13 cellular contexts compared by ENCODE assay signal in the genomic region with DNA sequence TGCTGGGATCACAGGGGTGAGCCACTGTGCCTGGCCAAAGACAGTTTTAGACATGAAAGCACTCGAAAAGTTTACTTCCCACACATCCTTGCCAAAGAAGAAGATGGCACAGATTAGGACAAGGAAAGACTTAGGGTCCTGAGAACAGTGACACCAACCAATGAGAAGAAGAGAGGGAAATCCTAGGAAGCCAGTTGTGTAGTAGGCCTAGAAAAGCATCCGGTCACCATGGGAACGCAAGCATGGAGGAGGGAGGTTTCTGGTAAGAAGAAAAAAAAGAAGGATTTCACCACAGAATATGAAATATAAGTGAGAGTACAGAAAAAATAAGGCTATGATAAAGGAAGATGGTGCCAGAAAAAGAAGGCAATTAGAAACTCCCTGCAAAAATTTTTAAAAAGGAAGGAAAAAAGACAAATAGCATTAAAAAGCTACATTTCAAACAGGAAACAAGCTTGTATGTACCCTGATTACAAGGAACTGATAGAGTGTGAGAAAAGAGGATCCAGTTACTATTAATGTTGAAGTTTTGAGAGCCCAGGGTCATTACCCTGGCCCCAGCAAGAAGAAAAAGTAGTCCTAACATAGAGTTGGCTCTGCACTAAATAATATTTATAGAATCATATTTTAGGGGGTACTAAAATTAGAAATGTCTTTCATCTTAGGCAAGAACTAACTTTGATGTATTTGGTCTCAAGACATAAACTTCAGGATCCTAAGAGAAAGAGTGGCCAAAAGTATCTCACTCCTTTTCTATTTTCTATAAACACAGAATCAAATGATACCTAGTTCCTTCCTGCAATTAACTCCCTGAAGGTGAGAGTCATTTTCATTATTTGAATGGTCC. TPM values are rescaled to one million over a fixed set of nuclear protein-coding genes. Genes with fewer than 3 reads are reported as not detected.
A peak's percentile ranks its signal among the peaks of the same experiment; 100 is the strongest.
DNase-seq lines count a peak whose midpoint lies in the region; ATAC-seq and TF ChIP-seq lines count a peak whose summit lies in the region.
"Had no signal": no experiment of that assay in that cellular context is flagged by ENCODE, and none has a peak within 500 bp of the region (broad histone marks: within the 10 kb centered on the region; RNA-seq: fewer than 3 reads in every experiment).

No MANE protein-coding gene starts in this region.

- WGBS in thyroid gland, 2 donors = 81% methylated on average over 3 of the region's 3 CpGs

- ATAC-seq in Right ventricle myocardium superior (ENCODE audit: poor library complexity) = peak; percentile 46
- no peak for ATAC-seq in GM19395 (IDR thresholded peaks at IDR 0.05; ENCODE audit: unreplicated experiment)
- ATAC-seq: effector memory CD8-positive, alpha-beta T cell; T-cell had no signal

- no peaks in the 10 kb centered on the region for H3K9me3 ChIP-seq in right atrium auricular region
- H3K9me3 ChIP-seq in thyroid gland = no peaks in the 10 kb centered on the region

- H3K27me3 ChIP-seq in right atrium auricular region = no peaks in the 10 kb centered on the region
- H3K27me3 ChIP-seq in thyroid gland = no peaks in the 10 kb centered on the region

- TF ChIP-seq CTCF in right atrium auricular region (IDR thresholded peaks at IDR 0.05) = no peak
- no peak for TF ChIP-seq CTCF in thyroid gland (IDR thresholded peaks at IDR 0.05)

- no peak for TF ChIP-seq POLR2A in thyroid gland (IDR thresholded peaks at IDR 0.05)

- H3K4me3 ChIP-seq in right atrium auricular region (no peak overlapping the region), thyroid gland (replicated peaks in 1 of 3) (no peak overlapping the region)
- H3K4me3 ChIP-seq: smooth muscle cell had no signal

- H3K4me1 ChIP-seq in right atrium auricular region = peaks cover 0 to 37% of the 10 kb centered on the region in 2 donors
- peaks cover 17 to 20% of the 10 kb centered on the region in 2 donors for H3K4me1 ChIP-seq in thyroid gland

- intact Hi-C loops in Right ventricle myocardium superior (cut with DNase I) (no loop called here), thyroid gland (cut with DNase I) (no loop called here)

- H3K27ac ChIP-seq in right atrium auricular region = peak overlapping the region in 1 of 2 donors; percentile 14
- peak overlapping the region; percentile 37 to 58 (median 53) for H3K27ac ChIP-seq in thyroid gland

- DNase-seq in Right ventricle myocardium superior (no peak), right atrium auricular region (ENCODE audit: low spot score) (no peak), NAMALWA (ENCODE audit: low spot score) (peak; percentile 51), iPS-NIHi11 (ENCODE audit: low spot score) (peak; percentile 26), thyroid gland (no peak), NOMO-1 treated with DMSO at 0.1 percent for 48 hours (lab: John Stamatoyannopoulos, UW; ENCODE audit: unreplicated experiment) (no peak), NCI-H82 (lab: John Stamatoyannopoulos, UW) (no peak)
- DNase-seq: ACHN; effector memory CD8-positive, alpha-beta T cell; NCI-H1092; T-cell had no signal

- H3K36me3 ChIP-seq in right atrium auricular region = no peaks in the 10 kb centered on the region
- no peaks in the 10 kb centered on the region for H3K36me3 ChIP-seq in thyroid gland

RNA-seq across cellular contexts. Expression of a gene that starts 16.1 kb away (rescaled TPM):
- total RNA-seq in Right ventricle myocardium superior (7.0 TPM), right atrium auricular region (1 to 10 TPM; 5.9 to 7.9 TPM), thyroid gland (10 to 100 TPM; 11.7 to 17.5 (median 15.1) TPM)

Comparison
In these comparisons a context has a peak if more than half of its experiments do, and no peak if none do; other contexts are left out.
1. DNase-seq: peak in NAMALWA (single experiment) and iPS-NIHi11 (single experiment); none in Right ventricle myocardium superior (single experiment), right atrium auricular region (single experiment), thyroid gland (0 of 2), NOMO-1 treated with DMSO at 0.1 percent for 48 hours (single experiment) and NCI-H82 (single experiment).